Comparison of ENCODE assay signal across 1 cellular context in the genomic region with DNA sequence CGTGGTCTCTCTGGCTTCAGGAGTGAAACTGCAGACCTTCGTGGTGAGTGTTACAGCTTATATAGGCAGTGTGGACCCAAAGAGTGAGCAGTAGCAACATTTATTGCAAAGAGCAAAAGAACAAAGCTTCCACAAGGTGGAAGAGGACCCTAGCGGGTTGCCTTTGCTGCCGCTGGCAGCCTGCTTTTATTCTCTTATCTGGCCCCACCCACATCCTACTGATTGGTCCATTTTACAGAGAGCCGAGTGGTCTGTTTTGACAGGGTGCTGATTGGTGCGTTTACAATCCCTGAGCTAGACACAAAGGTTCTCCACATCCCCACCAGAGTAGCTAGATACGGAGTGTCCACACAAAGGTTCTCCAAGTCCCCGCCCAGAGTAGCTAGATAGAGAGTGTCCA. TPM values are rescaled to one million over a fixed set of nuclear protein-coding genes. Genes with fewer than 3 reads are reported as not detected.
"Had no signal": no experiment of that assay in that cellular context is flagged by ENCODE, and none has a peak within 500 bp of the region (broad histone marks: within the 10 kb centered on the region; RNA-seq: fewer than 3 reads in every experiment).

No MANE protein-coding gene starts in this region.

RNA-seq across cellular contexts. Expression of a gene that starts 27.1 kb away (rescaled TPM):
- total RNA-seq: G401 had no signal

RNA-seq across cellular contexts. Expression of a gene that starts 40.6 kb away (rescaled TPM):
- total RNA-seq: G401 had no signal

RNA-seq across cellular contexts. Expression of a gene that starts 54.6 kb away (rescaled TPM):
- total RNA-seq: G401 had no signal
